1 cellular context compared by ENCODE assay signal in genomic region chr9:97387936-97388684, GRCh38.
TF ChIP-seq lines count a peak whose summit lies in the region.

No MANE protein-coding gene starts in this region.

TF ChIP-seq in GM12878, 131 proteins besides CTCF, POLR2A, EP300 and RAD21 (continued from another document):
- TF ChIP-seq, protein P1, sequence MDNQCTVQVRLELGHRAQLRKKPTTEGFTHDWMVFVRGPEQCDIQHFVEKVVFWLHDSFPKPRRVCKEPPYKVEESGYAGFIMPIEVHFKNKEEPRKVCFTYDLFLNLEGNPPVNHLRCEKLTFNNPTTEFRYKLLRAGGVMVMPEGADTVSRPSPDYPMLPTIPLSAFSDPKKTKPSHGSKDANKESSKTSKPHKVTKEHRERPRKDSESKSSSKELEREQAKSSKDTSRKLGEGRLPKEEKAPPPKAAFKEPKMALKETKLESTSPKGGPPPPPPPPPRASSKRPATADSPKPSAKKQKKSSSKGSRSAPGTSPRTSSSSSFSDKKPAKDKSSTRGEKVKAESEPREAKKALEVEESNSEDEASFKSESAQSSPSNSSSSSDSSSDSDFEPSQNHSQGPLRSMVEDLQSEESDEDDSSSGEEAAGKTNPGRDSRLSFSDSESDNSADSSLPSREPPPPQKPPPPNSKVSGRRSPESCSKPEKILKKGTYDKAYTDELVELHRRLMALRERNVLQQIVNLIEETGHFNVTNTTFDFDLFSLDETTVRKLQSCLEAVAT (IDR thresholded peaks at IDR 0.05) = no peak
- TF ChIP-seq, protein P2, sequence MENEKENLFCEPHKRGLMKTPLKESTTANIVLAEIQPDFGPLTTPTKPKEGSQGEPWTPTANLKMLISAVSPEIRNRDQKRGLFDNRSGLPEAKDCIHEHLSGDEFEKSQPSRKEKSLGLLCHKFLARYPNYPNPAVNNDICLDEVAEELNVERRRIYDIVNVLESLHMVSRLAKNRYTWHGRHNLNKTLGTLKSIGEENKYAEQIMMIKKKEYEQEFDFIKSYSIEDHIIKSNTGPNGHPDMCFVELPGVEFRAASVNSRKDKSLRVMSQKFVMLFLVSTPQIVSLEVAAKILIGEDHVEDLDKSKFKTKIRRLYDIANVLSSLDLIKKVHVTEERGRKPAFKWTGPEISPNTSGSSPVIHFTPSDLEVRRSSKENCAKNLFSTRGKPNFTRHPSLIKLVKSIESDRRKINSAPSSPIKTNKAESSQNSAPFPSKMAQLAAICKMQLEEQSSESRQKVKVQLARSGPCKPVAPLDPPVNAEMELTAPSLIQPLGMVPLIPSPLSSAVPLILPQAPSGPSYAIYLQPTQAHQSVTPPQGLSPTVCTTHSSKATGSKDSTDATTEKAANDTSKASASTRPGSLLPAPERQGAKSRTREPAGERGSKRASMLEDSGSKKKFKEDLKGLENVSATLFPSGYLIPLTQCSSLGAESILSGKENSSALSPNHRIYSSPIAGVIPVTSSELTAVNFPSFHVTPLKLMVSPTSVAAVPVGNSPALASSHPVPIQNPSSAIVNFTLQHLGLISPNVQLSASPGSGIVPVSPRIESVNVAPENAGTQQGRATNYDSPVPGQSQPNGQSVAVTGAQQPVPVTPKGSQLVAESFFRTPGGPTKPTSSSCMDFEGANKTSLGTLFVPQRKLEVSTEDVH (IDR thresholded peaks at IDR 0.05; ENCODE audit: low read depth, partially characterized antibody) = no peak
- TF ChIP-seq IRF4 (IDR thresholded peaks at IDR 0.05; ENCODE audit: low read depth, low read length) (no peak), ETV6 (conservative IDR thresholded peaks at IDR 0.05 in 1 of 2, IDR thresholded peaks at IDR 0.05 in 1 of 2; ENCODE audit: borderline replicate concordance in 1 of 2, low read depth in 1 of 2) (no peak), SMAD5 (IDR thresholded peaks at IDR 0.05; ENCODE audit: low read depth) (no peak), TARDBP (IDR thresholded peaks at IDR 0.05; ENCODE audit: borderline replicate concordance) (no peak), SP1 (IDR thresholded peaks at IDR 0.05; ENCODE audit: low read depth, low read length) (no peak), ELK1 (IDR thresholded peaks at IDR 0.05; ENCODE audit: low read depth, low read length) (no peak), ZNF687 (IDR thresholded peaks at IDR 0.05) (no peak), ESRRA (IDR thresholded peaks at IDR 0.05; ENCODE audit: low read length) (no peak), PML (IDR thresholded peaks at IDR 0.05; ENCODE audit: low read length) (no peak), NBN (IDR thresholded peaks at IDR 0.05) (no peak), ZBED1 (IDR thresholded peaks at IDR 0.05; ENCODE audit: borderline replicate concordance) (no peak)
- TF ChIP-seq, protein P3, sequence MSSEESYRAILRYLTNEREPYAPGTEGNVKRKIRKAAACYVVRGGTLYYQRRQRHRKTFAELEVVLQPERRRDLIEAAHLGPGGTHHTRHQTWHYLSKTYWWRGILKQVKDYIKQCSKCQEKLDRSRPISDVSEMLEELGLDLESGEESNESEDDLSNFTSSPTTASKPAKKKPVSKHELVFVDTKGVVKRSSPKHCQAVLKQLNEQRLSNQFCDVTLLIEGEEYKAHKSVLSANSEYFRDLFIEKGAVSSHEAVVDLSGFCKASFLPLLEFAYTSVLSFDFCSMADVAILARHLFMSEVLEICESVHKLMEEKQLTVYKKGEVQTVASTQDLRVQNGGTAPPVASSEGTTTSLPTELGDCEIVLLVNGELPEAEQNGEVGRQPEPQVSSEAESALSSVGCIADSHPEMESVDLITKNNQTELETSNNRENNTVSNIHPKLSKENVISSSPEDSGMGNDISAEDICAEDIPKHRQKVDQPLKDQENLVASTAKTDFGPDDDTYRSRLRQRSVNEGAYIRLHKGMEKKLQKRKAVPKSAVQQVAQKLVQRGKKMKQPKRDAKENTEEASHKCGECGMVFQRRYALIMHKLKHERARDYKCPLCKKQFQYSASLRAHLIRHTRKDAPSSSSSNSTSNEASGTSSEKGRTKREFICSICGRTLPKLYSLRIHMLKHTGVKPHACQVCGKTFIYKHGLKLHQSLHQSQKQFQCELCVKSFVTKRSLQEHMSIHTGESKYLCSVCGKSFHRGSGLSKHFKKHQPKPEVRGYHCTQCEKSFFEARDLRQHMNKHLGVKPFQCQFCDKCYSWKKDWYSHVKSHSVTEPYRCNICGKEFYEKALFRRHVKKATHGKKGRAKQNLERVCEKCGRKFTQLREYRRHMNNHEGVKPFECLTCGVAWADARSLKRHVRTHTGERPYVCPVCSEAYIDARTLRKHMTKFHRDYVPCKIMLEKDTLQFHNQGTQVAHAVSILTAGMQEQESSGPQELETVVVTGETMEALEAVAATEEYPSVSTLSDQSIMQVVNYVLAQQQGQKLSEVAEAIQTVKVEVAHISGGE (CRISPR knock-in tag; IDR thresholded peaks at IDR 0.05) = no peak
TF ChIP-seq in GM12878: peak in this region for 0.
